9 cellular contexts compared by ENCODE assay signal in the genomic region with DNA sequence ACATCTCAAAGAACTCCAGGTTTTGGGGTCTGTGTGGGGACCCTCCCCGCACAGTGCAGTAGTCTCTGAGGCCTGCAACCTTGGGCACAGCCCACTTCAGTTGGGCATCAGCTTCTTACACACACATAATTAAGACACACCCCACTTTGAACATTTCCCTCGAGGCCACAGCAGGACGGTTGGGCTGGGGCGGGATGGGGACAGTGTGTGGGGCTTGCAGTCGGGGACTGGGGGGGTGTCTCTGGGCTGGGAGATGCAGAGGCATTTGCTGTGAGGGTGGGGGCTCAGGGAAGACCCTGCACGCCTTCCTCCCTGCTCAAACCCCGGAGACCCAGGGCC. TPM values are rescaled to one million over a fixed set of nuclear protein-coding genes. Genes with fewer than 3 reads are reported as not detected.
A peak's percentile ranks its signal among the peaks of the same experiment; 100 is the strongest.
DNase-seq lines count a peak whose midpoint lies in the region; ATAC-seq and TF ChIP-seq lines count a peak whose summit lies in the region.
"Had no signal": no experiment of that assay in that cellular context is flagged by ENCODE, and none has a peak within 500 bp of the region (broad histone marks: within the 10 kb centered on the region; RNA-seq: fewer than 3 reads in every experiment).

No MANE protein-coding gene starts in this region.

- WGBS in body of pancreas, 2 donors, result 0 to 10% methylated on average over 3 to 7 of the region's 7 CpGs

- peaks cover 43% of the 10 kb centered on the region for H3K4me1 ChIP-seq in A673 (ENCODE audit: insufficient read depth, low read length, poor library complexity, severe bottlenecking)
- H3K4me1 ChIP-seq in body of pancreas, result peaks cover 63% of the 10 kb centered on the region
- H3K4me1 ChIP-seq in mucosa of rectum (ENCODE audit: control insufficient read depth in 2 of 2, insufficient read depth in 2 of 2, low read length in 2 of 2), result peaks cover 48 to 59% of the 10 kb centered on the region in 2 donors

- no peak for TF ChIP-seq POLR2A in body of pancreas (IDR thresholded peaks at IDR 0.05)

- POLR2A ChIA-PET in A673 (lab: Charles Lee; ENCODE audit: low non-redundant PET), result interaction anchor here (0.7 kb wide), 1 partner anchor 1176 kb away, joined by 6 read pairs; no protein-coding TSS in a partner anchor

- peak overlapping the region; percentile 59 for H3K4me3 ChIP-seq in A673 (ENCODE audit: low read depth, low read length, poor library complexity, severe bottlenecking)
- peak overlapping the region; percentile 71 for H3K4me3 ChIP-seq in HL-60 (replicated peaks; ENCODE audit: insufficient read depth, low read length)
- H3K4me3 ChIP-seq in body of pancreas, result peak overlapping the region; percentile 44 to 68
- peak overlapping the region; percentile 83 to 87 for H3K4me3 ChIP-seq in mucosa of rectum (ENCODE audit: low read length in 2 of 2)

- H3K36me3 ChIP-seq in A673 (ENCODE audit: insufficient read depth, low read length, poor library complexity, severe bottlenecking) (no peaks in the 10 kb centered on the region), body of pancreas (replicated peaks in 1 of 2; ENCODE audit: insufficient read depth in 1 of 2, low read depth in 2 of 2) (no peaks in the 10 kb centered on the region), mucosa of rectum (ENCODE audit: control insufficient read depth in 2 of 2, insufficient read depth in 2 of 2, low read length in 2 of 2) (peaks cover 5 to 7% of the 10 kb centered on the region in 2 donors)

- ATAC-seq in body of pancreas (no peak), esophagus mucosa (no peak)

- no peaks in the 10 kb centered on the region for H3K27me3 ChIP-seq in A673 (replicated peaks; ENCODE audit: insufficient read depth, low read depth, low read length, poor library complexity)
- no peaks in the 10 kb centered on the region for H3K27me3 ChIP-seq in HL-60 (ENCODE audit: insufficient read depth, poor library complexity, severe bottlenecking)
- no peaks in the 10 kb centered on the region for H3K27me3 ChIP-seq in body of pancreas
- no peaks in the 10 kb centered on the region for H3K27me3 ChIP-seq in mucosa of rectum (ENCODE audit: control insufficient read depth in 2 of 2, insufficient read depth in 2 of 2, low read length in 2 of 2)

- H3K9me3 ChIP-seq in A673 (ENCODE audit: low read depth, low read length, poor library complexity, severe bottlenecking) (no peaks in the 10 kb centered on the region), body of pancreas (no peaks in the 10 kb centered on the region), mucosa of rectum (ENCODE audit: control insufficient read depth in 2 of 2, low read length in 2 of 2) (no peaks in the 10 kb centered on the region)

- DNase-seq in A673 (ENCODE audit: low spot score) (peak; percentile 53), HL-60 (ENCODE audit: low read depth in 1 of 2, low spot score in 1 of 2) (no peak), body of pancreas (peak in 1 of 4 donors; percentile 33), pons (ENCODE audit: low spot score) (no peak), NCI-H526 treated with DMSO at 0.1 percent for 48 hours (lab: John Stamatoyannopoulos, UW) (no peak)
- DNase-seq in stimulated activated CD4-positive, alpha-beta T cell treated with anti-CD3 and anti-CD28 coated beads, Interleukin-15, amount 100 ng/mL, for 24 hours, result no peak

- H3K27ac ChIP-seq in A673 (ENCODE audit: low read depth, low read length, poor library complexity, severe bottlenecking), result no peak overlapping the region
- H3K27ac ChIP-seq in HL-60 (replicated peaks), result no peak overlapping the region
- H3K27ac ChIP-seq in body of pancreas, result peak overlapping the region; percentile 89 to 98 (median 93)
- H3K27ac ChIP-seq in mucosa of rectum (ENCODE audit: low read depth in 2 of 2, low read length in 2 of 2), result peak overlapping the region; percentile 98 to 99

- TSS peak; percentile 61 for BruUV-seq in A673 (replicated peaks; lab: Mats Ljungman, UMichigan)

- H3K9ac ChIP-seq in mucosa of rectum (ENCODE audit: low read depth in 1 of 2, low read length in 2 of 2), result peak overlapping the region; percentile 65 to 94

- CTCF ChIA-PET in A673 (lab: Charles Lee), result no interaction called here

- intact Hi-C loops in A673 (cut with micrococcal nuclease; ENCODE audit: unreplicated experiment), result no loop called here
- intact Hi-C loops in body of pancreas (cut with DNase I), result no loop called here

- TF ChIP-seq CTCF in A673 (conservative IDR thresholded peaks at IDR 0.05; ENCODE audit: low read depth, low read length) (no peak), HL-60 (IDR thresholded peaks at IDR 0.05; ENCODE audit: insufficient read depth, low read length) (no peak), body of pancreas (IDR thresholded peaks at IDR 0.05) (no peak)

RNA-seq across cellular contexts. Expression of gene LFNG, which starts 1.2 kb away (rescaled TPM):
- total RNA-seq in A673 (2021) (8.7 and 11.7 TPM in 2 replicates), body of pancreas (100 to 1,000 TPM in 1 of 2 donors, 10 to 100 TPM in 1; 47.8 to 142 TPM), esophagus mucosa (5.7 TPM)

RNA-seq across cellular contexts. Expression of gene BRAT1, which starts 34.5 kb away (rescaled TPM):
- 47.9 and 48.8 TPM in 2 replicates for total RNA-seq in A673 (2021)
- 10 to 100 TPM; 36.6 to 46.8 TPM for total RNA-seq in body of pancreas
- 11.9 TPM for total RNA-seq in esophagus mucosa

RNA-seq across cellular contexts. Expression of gene IQCE, which starts 38.0 kb away (rescaled TPM):
- total RNA-seq in A673 (2021) (35.4 and 42.8 TPM in 2 replicates), body of pancreas (10 to 100 TPM in 1 of 2 donors, 1 to 10 TPM in 1; 7.8 to 73.2 TPM), esophagus mucosa (7.5 TPM)

RNA-seq across cellular contexts. Expression of gene GRIFIN, which starts 44.6 kb away (rescaled TPM):
- total RNA-seq in A673 (2021), result not detected in 2 replicates
- total RNA-seq in body of pancreas, result not detected
- total RNA-seq in esophagus mucosa, result not detected
- total RNA-seq: fibroblast of villous mesenchyme had no signal

Comparison
In these comparisons a context has a peak if more than half of its experiments do, and no peak if none do; other contexts are left out.
1. H3K27ac ChIP-seq: peak in body of pancreas (4 of 4) and mucosa of rectum (2 of 2); none in A673 (single experiment) and HL-60 (single experiment).
2. Peak in every context shown above with its lines, with median percentiles within 50 percentile points of each other: H3K4me3 ChIP-seq.